ENCODE assay signal across 1 cellular context in genomic region chr2:120934891-120935338, GRCh38.
TF ChIP-seq lines count a peak whose summit lies in the region.

No MANE protein-coding gene starts in this region.

TF ChIP-seq in HCT116, 20 proteins besides CTCF, POLR2A, EP300 and RAD21 (continued from another document):
- TF ChIP-seq ZBTB33 (IDR thresholded peaks at IDR 0.05; ENCODE audit: extremely low read depth, insufficient replicate concordance, low read length) (no peak), SIN3A (IDR thresholded peaks at IDR 0.05; ENCODE audit: low read depth) (peak; percentile 50; the same call in 1 of the 2 replicates), YY1 (IDR thresholded peaks at IDR 0.05; ENCODE audit: extremely low read depth, insufficient replicate concordance, low read depth, low read length) (no peak), EGR1 (IDR thresholded peaks at IDR 0.05; ENCODE audit: low read depth) (no peak), JUND (IDR thresholded peaks at IDR 0.05) (peak; percentile 92), POLR2AphosphoS5 (IDR thresholded peaks at IDR 0.05; ENCODE audit: low read depth, low read length) (peak; percentile 64), SP1 (IDR thresholded peaks at IDR 0.05; ENCODE audit: low read depth) (peak; percentile 85), EZH2phosphoT487 (IDR thresholded peaks at IDR 0.05; ENCODE audit: borderline replicate concordance) (no peak), CBX3 (IDR thresholded peaks at IDR 0.05; ENCODE audit: low read depth) (peak; percentile 80; the same call in 1 of the 2 replicates), EZH2 (IDR thresholded peaks at IDR 0.05) (no peak), ATF3 (IDR thresholded peaks at IDR 0.05) (no peak), FOSL1 (IDR thresholded peaks at IDR 0.05; ENCODE audit: low read depth) (peak; percentile 97)
